In genomic region chr12:56684745-56685369, GRCh38 we compare ENCODE assay signal across 8 cellular contexts. TPM values are rescaled to one million over a fixed set of nuclear protein-coding genes. Genes with fewer than 3 reads are reported as not detected.
DNase-seq lines count a peak whose midpoint lies in the region; ATAC-seq, FAIRE-seq and TF ChIP-seq lines count a peak whose summit lies in the region.

No MANE protein-coding gene starts in this region.

- peaks cover 75% of the 10 kb centered on the region for H4K20me1 ChIP-seq in astrocyte (ENCODE audit: insufficient read depth, low read length)

- no peaks in the 10 kb centered on the region for H3K9me3 ChIP-seq in astrocyte (ENCODE audit: insufficient read depth, low read depth, low read length)
- no peaks in the 10 kb centered on the region for H3K9me3 ChIP-seq in liver (ENCODE audit: control insufficient read depth in 4 of 4, low read length in 3 of 4)
- H3K9me3 ChIP-seq in tibial nerve, result no peaks in the 10 kb centered on the region

- H3K27me3 Mint-ChIP-seq in activated T-cell treated with anti-CD3 and anti-CD28 coated beads, Interleukin-2, amount 50 U/mL, for 24 hours, result no peaks in the 10 kb centered on the region
- no peaks in the 10 kb centered on the region for H3K27me3 Mint-ChIP-seq in astrocyte (ENCODE audit: low read depth, unreplicated experiment)

- H3K4me3 ChIP-seq in astrocyte (ENCODE audit: insufficient read depth, low read depth, low read length) (peak overlapping the region; percentile 35), liver (ENCODE audit: low read depth in 1 of 3, low read length in 3 of 3) (peak overlapping the region; percentile 20 to 75 (median 63)), tibial nerve (peak overlapping the region in 2 of 4 donors; percentile 7 to 10)

- H3K4me3 Mint-ChIP-seq in activated T-cell treated with anti-CD3 and anti-CD28 coated beads, Interleukin-2, amount 50 U/mL, for 24 hours, result peak overlapping the region; percentile 100
- H3K4me3 Mint-ChIP-seq in astrocyte (ENCODE audit: unreplicated experiment), result peak overlapping the region; percentile 98

- H3K4me1 ChIP-seq in astrocyte (ENCODE audit: insufficient read depth, low read length), result peaks cover 19% of the 10 kb centered on the region
- peaks cover 3 to 29% (median 12%) of the 10 kb centered on the region in 4 donors for H3K4me1 ChIP-seq in liver (ENCODE audit: control insufficient read depth in 4 of 4, insufficient read depth in 4 of 4, low read length in 3 of 4)
- H3K4me1 ChIP-seq in tibial nerve, result peaks cover 0 to 70% (median 19%) of the 10 kb centered on the region in 4 donors

- H3K27ac ChIP-seq in astrocyte (ENCODE audit: low read depth, low read length) (no peak overlapping the region), liver (ENCODE audit: low read depth in 1 of 2, low read length in 2 of 2) (peak overlapping the region; percentile 63 to 75), tibial nerve (peak overlapping the region in 3 of 4 donors; percentile 5 to 63 (median 45))

- TF ChIP-seq RAD21 in liver (IDR thresholded peaks at IDR 0.05), result no peak

- H3K9me3 Mint-ChIP-seq in activated T-cell treated with anti-CD3 and anti-CD28 coated beads, Interleukin-2, amount 50 U/mL, for 24 hours, result no peaks in the 10 kb centered on the region
- no peaks in the 10 kb centered on the region for H3K9me3 Mint-ChIP-seq in astrocyte (ENCODE audit: unreplicated experiment)

- no peak for DNase-seq in activated T-cell treated with anti-CD3 and anti-CD28 coated beads, Interleukin-2, amount 50 U/mL, for 24 hours
- no peak for DNase-seq in activated T-cell treated with anti-CD3 and anti-CD28 coated beads for 4 hours
- DNase-seq in astrocyte (ENCODE audit: low read depth), result no peak
- no peak for DNase-seq in tibial nerve (ENCODE audit: low spot score in 2 of 2)
- no peak for DNase-seq in NCI-H748 treated with DMSO at 0.1 percent for 48 hours (lab: John Stamatoyannopoulos, UW)
- DNase-seq in GM03348 (ENCODE audit: low spot score), result no peak

- H3K36me3 ChIP-seq in astrocyte (ENCODE audit: insufficient read depth, low read length), result peaks cover 2% of the 10 kb centered on the region
- H3K36me3 ChIP-seq in liver (ENCODE audit: control insufficient read depth in 4 of 4, insufficient read depth in 3 of 4, low read depth in 1 of 4, low read length in 3 of 4), result peaks cover 0 to 2% (median under 1%) of the 10 kb centered on the region in 4 donors
- peaks cover 0 to 8% (median 0%) of the 10 kb centered on the region in 3 donors for H3K36me3 ChIP-seq in tibial nerve

- no peak for TF ChIP-seq CTCF in astrocyte (IDR thresholded peaks at IDR 0.05; ENCODE audit: insufficient read depth, low read depth, low read length)
- TF ChIP-seq CTCF in liver (IDR thresholded peaks at IDR 0.05; ENCODE audit: low read depth, low read length, missing input control), result no peak
- no peak for TF ChIP-seq CTCF in tibial nerve (IDR thresholded peaks at IDR 0.05)

- H3K4me2 ChIP-seq in astrocyte (ENCODE audit: low read length), result peak overlapping the region; percentile 89

- 11% methylated on average over 8 of the region's 8 CpGs for WGBS in liver
- WGBS in tibial nerve, 2 donors, result 42 to 45% methylated on average over 8 of the region's 8 CpGs

- FAIRE-seq in astrocyte (lab: Jason Lieb, UNC), result no peak

- no peak overlapping the region for H2AFZ ChIP-seq in astrocyte (ENCODE audit: low read depth, low read length)

- TF ChIP-seq POLR2A in tibial nerve (IDR thresholded peaks at IDR 0.05), result no peak

- H3K4me1 Mint-ChIP-seq in activated T-cell treated with anti-CD3 and anti-CD28 coated beads, Interleukin-2, amount 50 U/mL, for 24 hours (ENCODE audit: low read depth), result peaks cover 48% of the 10 kb centered on the region
- H3K4me1 Mint-ChIP-seq in astrocyte (ENCODE audit: low read depth, unreplicated experiment), result peaks cover 12% of the 10 kb centered on the region

- peaks cover 84% of the 10 kb centered on the region for H3K36me3 Mint-ChIP-seq in activated T-cell treated with anti-CD3 and anti-CD28 coated beads, Interleukin-2, amount 50 U/mL, for 24 hours (ENCODE audit: low read depth)
- peaks cover 3% of the 10 kb centered on the region for H3K36me3 Mint-ChIP-seq in astrocyte (ENCODE audit: low read depth, unreplicated experiment)

- H3K27me3 ChIP-seq in astrocyte (ENCODE audit: insufficient read depth, low read length) (no peaks in the 10 kb centered on the region), liver (ENCODE audit: control insufficient read depth in 4 of 4, insufficient read depth in 4 of 4, low read length in 3 of 4) (no peaks in the 10 kb centered on the region), tibial nerve (no peaks in the 10 kb centered on the region)

- peak overlapping the region; percentile 27 for H3K9ac ChIP-seq in astrocyte (ENCODE audit: low read length)
- peak overlapping the region; percentile 45 to 88 for H3K9ac ChIP-seq in liver (ENCODE audit: low read depth in 1 of 2, low read length in 2 of 2)

- TF ChIP-seq EP300 in tibial nerve (IDR thresholded peaks at IDR 0.05), result no peak

- ATAC-seq in HG03135 (IDR thresholded peaks at IDR 0.05; ENCODE audit: unreplicated experiment), result no peak

- peak overlapping the region; percentile 100 for H3K27ac Mint-ChIP-seq in activated T-cell treated with anti-CD3 and anti-CD28 coated beads, Interleukin-2, amount 50 U/mL, for 24 hours
- H3K27ac Mint-ChIP-seq in astrocyte (ENCODE audit: unreplicated experiment), result no peak overlapping the region

- peaks cover 81% of the 10 kb centered on the region for H3K79me2 ChIP-seq in astrocyte (ENCODE audit: insufficient read depth, low read length)

TF ChIP-seq in liver, 16 proteins besides CTCF, POLR2A, EP300 and RAD21:
- no peak for TF ChIP-seq JUND (IDR thresholded peaks at IDR 0.05)
- no peak for TF ChIP-seq HNF4A (conservative IDR thresholded peaks at IDR 0.05)
- TF ChIP-seq REST (IDR thresholded peaks at IDR 0.05), result no peak

RNA-seq across cellular contexts. Expression of gene PTGES3, which starts 3.2 kb away (rescaled TPM):
- 206 and 226 TPM in 2 replicates for total RNA-seq in astrocyte
- 10 to 100 TPM; 65.0 to 87.2 TPM for total RNA-seq in liver
- polyA plus RNA-seq in liver, result 10 to 100 TPM; 75.4 to 94.1 TPM
- 10 to 100 TPM; 71.0 to 84.0 (median 77.2) TPM for total RNA-seq in tibial nerve

RNA-seq across cellular contexts. Expression of gene ATP5F1B, which starts 39.1 kb away (rescaled TPM):
- 714 and 731 TPM in 2 replicates for total RNA-seq in astrocyte
- total RNA-seq in liver, result 100 to 1,000 TPM; 273 to 347 TPM
- 100 to 1,000 TPM; 528 to 569 TPM for polyA plus RNA-seq in liver
- 100 to 1,000 TPM; 293 to 326 (median 296) TPM for total RNA-seq in tibial nerve

RNA-seq across cellular contexts. Expression of gene NACA, which starts 40.2 kb away (rescaled TPM):
- total RNA-seq in astrocyte, result 632 and 680 TPM in 2 replicates
- total RNA-seq in liver, result 100 to 1,000 TPM; 365 to 695 TPM
- polyA plus RNA-seq in liver, result 100 to 1,000 TPM; 370 to 543 TPM
- 1,000 to 10,000 TPM in 1 of 4 donors, 100 to 1,000 TPM in 3; 829 to 1,085 (median 948) TPM for total RNA-seq in tibial nerve

RNA-seq across cellular contexts. Expression of gene BAZ2A, which starts 54.7 kb away (rescaled TPM):
- 105 and 107 TPM in 2 replicates for total RNA-seq in astrocyte
- 10 to 100 TPM; 23.0 to 31.9 TPM for total RNA-seq in liver
- 10 to 100 TPM; 12.8 to 21.0 TPM for polyA plus RNA-seq in liver
- 100 to 1,000 TPM; 117 to 178 (median 159) TPM for total RNA-seq in tibial nerve
